In genomic region chr20:46916244-46916603, GRCh38 we compare ENCODE assay signal across 24 cellular contexts. TPM values are rescaled to one million over a fixed set of nuclear protein-coding genes. Genes with fewer than 3 reads are reported as not detected.
"Had no signal": no experiment of that assay in that cellular context is flagged by ENCODE, and none has a peak within 500 bp of the region (broad histone marks: within the 10 kb centered on the region; RNA-seq: fewer than 3 reads in every experiment).

No MANE protein-coding gene starts in this region.

- DNase-seq: Karpas-422, KG1, NCI-H1092, NCI-H1105 treated with DMSO at 0.1 percent for 48 hours, NCI-H1417 treated with DMSO at 0.1 percent for 48 hours, NCI-H146, NCI-H1694 treated with DMSO at 0.1 percent for 48 hours, NCI-H1930, NCI-H2081, NCI-H2171, NCI-H226, NCI-H446, NCI-H510A, NCI-H524 treated with DMSO at 0.1 percent for 48 hours, NCI-H69, NCI-H774, RPMI8226, SHP77, SK-N-SH, SW 1271 had no signal

- FAIRE-seq: RCC 7860 had no signal

- H3K9me3 ChIP-seq: SK-N-SH had no signal

- H3K9ac ChIP-seq: SK-N-SH had no signal

- H3K4me3 ChIP-seq: MG63 had no signal

- H3K27me3 ChIP-seq: MG63 had no signal

- H3K4me2 ChIP-seq: SK-N-SH had no signal

RNA-seq across cellular contexts. Expression of gene EYA2, which starts 21.6 kb away (rescaled TPM):
- total RNA-seq: HT1080, SK-MEL-5 had no signal
